Comparison of ENCODE assay signal across 12 cellular contexts in the genomic region with DNA sequence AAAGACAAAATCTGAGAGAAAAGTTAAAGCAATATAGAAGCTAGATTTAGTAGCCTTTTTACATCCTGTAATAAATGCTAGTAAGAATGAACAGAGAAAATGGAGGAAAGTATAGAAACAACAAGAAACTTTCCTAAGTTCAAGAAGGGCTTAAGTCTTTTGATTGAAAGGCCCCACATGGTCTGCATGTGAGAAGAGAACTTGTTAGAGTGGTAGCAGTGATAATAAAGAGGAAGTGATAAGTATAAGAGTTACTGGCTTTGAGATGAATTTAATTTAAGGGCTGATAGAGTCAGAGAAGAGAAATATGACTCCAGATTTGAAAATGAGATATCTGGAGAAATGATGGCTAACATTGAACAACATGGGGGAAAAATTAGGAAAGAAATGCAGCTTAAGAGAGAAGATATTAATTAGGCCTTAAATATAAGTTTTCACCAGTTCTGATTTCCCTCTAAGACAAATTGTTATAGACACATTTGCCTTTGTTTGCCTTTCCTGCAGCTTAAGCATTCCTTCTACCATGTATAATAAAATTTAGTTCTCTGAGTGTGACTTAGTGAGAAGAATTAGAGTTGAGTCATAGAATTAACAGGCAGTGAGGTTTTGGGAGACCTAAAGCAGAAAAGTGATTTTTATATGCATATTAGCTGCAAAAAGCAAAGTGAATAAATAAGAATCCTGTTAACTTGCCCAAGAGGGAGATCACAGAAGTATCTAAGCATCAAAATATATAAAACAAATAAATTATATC. TPM values are rescaled to one million over a fixed set of nuclear protein-coding genes. Genes with fewer than 3 reads are reported as not detected.
DNase-seq lines count a peak whose midpoint lies in the region; ATAC-seq, FAIRE-seq and TF ChIP-seq lines count a peak whose summit lies in the region.
"Had no signal": no experiment of that assay in that cellular context is flagged by ENCODE, and none has a peak within 500 bp of the region (broad histone marks: within the 10 kb centered on the region; RNA-seq: fewer than 3 reads in every experiment).

No MANE protein-coding gene starts in this region.

- H3K4me3 ChIP-seq in astrocyte of the spinal cord (ENCODE audit: low read depth, low read length) (no peak overlapping the region), HepG2 (replicated peaks in 1 of 3; ENCODE audit: insufficient read depth in 1 of 3, low read depth in 2 of 3, low read length in 3 of 3) (no peak overlapping the region)
- H3K4me3 ChIP-seq: skin epidermis had no signal

- H3K4me1 ChIP-seq in HepG2 (ENCODE audit: insufficient read depth, low read length) = peaks cover 60% of the 10 kb centered on the region

- CTCF ChIA-PET in HepG2 (lab: Yijun Ruan, JAX; ENCODE audit: low intra/inter-chr PET ratio, low total read pairs) = no interaction called here

- no peak for TF ChIP-seq RAD21 in HepG2 (CRISPR knock-in tag; IDR thresholded peaks at IDR 0.05)

- H4K20me1 ChIP-seq in HepG2 (ENCODE audit: insufficient read depth, low read length) = no peaks in the 10 kb centered on the region

- peaks cover 0 to 1% of the 10 kb centered on the region in 2 experiments; a peak in 2 of 5 replicates for H3K36me3 ChIP-seq in HepG2 (replicated peaks in 1 of 2; ENCODE audit: control insufficient read depth in 1 of 2, insufficient read depth in 2 of 2, low read length in 2 of 2)

- no peaks in the 10 kb centered on the region for H3K9me3 ChIP-seq in HepG2 (ENCODE audit: low read length)

- no peaks in the 10 kb centered on the region for H3K27me3 ChIP-seq in HepG2 (ENCODE audit: control insufficient read depth in 1 of 2, insufficient read depth in 2 of 2, low read length in 2 of 2)

- no peak overlapping the region for H3K27ac ChIP-seq in HepG2 (ENCODE audit: extremely low read length, insufficient read depth, low read length)
- H3K27ac ChIP-seq: C4-2B, skin epidermis had no signal

- no peak overlapping the region for H2AFZ ChIP-seq in HepG2 (ENCODE audit: low read length)

- no TSS peak for BruUV-seq in HepG2 (replicated peaks; lab: Mats Ljungman, UMichigan)

- H3K4me1 Mint-ChIP-seq in CD14-positive monocyte = peaks cover 30% of the 10 kb centered on the region

- no peak for FAIRE-seq in HepG2 (lab: Jason Lieb, UNC)

- no peaks in the 10 kb centered on the region for H3K9me3 Mint-ChIP-seq in CD14-positive monocyte
- H3K9me3 Mint-ChIP-seq: dendritic cell treated with granulocyte-macrophage colony-stimulating factor and Interleukin-4, amounts not matched to agents 40 ng/mL and 50 ng/mL, for 4 days had no signal

- POLR2A ChIA-PET in HepG2 (lab: Yijun Ruan, JAX) = no interaction called here

- intact Hi-C loops in CD14-positive monocyte (cut with micrococcal nuclease) = no loop called here
- intact Hi-C loops in HepG2 (cut with micrococcal nuclease; ENCODE audit: unreplicated experiment) = no loop called here

- H3K27ac Mint-ChIP-seq in CD14-positive monocyte = peak overlapping the region in 4 of 7 donors; percentile 18 to 86 (median 45)
- H3K27ac Mint-ChIP-seq: dendritic cell treated with granulocyte-macrophage colony-stimulating factor and Interleukin-4, amounts not matched to agents 40 ng/mL and 50 ng/mL, for 4 days had no signal

- H3K79me2 ChIP-seq in HepG2 (ENCODE audit: insufficient read depth, low read length) = peaks cover 83% of the 10 kb centered on the region

- DNase-seq in CD14-positive monocyte (ENCODE audit: low spot score) = no peak
- peak; percentile 26 for DNase-seq in MV-4-11 (lab: John Stamatoyannopoulos, UW)
- peak; percentile 24 for DNase-seq in astrocyte of the spinal cord (ENCODE audit: low read depth, low spot score)
- DNase-seq in stimulated activated naive CD4-positive, alpha-beta T cell treated with Interleukin-2 at 50 U/mL for 16 hours (lab: John Stamatoyannopoulos, UW) = no peak
- DNase-seq in NCI-H1105 (lab: John Stamatoyannopoulos, UW) = no peak
- DNase-seq in stimulated activated CD4-positive, alpha-beta T cell treated with anti-CD3 and anti-CD28 coated beads, Interleukin-4, amount 100 ng/mL, for 1 hour = no peak
- DNase-seq in HepG2 (ENCODE audit: low spot score) = no peak
- DNase-seq: NCI-H226 had no signal

- no peak overlapping the region for H3K4me2 ChIP-seq in HepG2 (ENCODE audit: low read depth, low read length)

- TF ChIP-seq EP300 in HepG2 (IDR thresholded peaks at IDR 0.05; ENCODE audit: low read depth in 2 of 2, low read length in 2 of 2) (no peak), HepG2 (CRISPR knock-in tag; IDR thresholded peaks at IDR 0.05; ENCODE audit: borderline replicate concordance) (no peak)

- TF ChIP-seq CTCF in CD14-positive monocyte (IDR thresholded peaks at IDR 0.05) = no peak
- TF ChIP-seq CTCF in astrocyte of the spinal cord (IDR thresholded peaks at IDR 0.05; ENCODE audit: low read depth, low read length) = no peak
- TF ChIP-seq CTCF in HepG2 (CRISPR knock-in tag; IDR thresholded peaks at IDR 0.05) = no peak

- in situ Hi-C loops in astrocyte of the spinal cord (cut with HindIII; ENCODE audit: low sequenced_read_pairs) = no loop called here
- in situ Hi-C loops in HepG2 (cut with HindIII; ENCODE audit: extremely low pct_ligation_motif_present, low pct_unique_long_range_greater_than_20kb) = no loop called here

- H3K9ac ChIP-seq in HepG2 (ENCODE audit: insufficient read depth, low read depth, low read length) = no peak overlapping the region

- peaks cover 0 to 1% (median 0%) of the 10 kb centered on the region in 3 donors for H3K27me3 Mint-ChIP-seq in CD14-positive monocyte (ENCODE audit: low read depth in 3 of 3)
- H3K27me3 Mint-ChIP-seq: dendritic cell treated with granulocyte-macrophage colony-stimulating factor and Interleukin-4, amounts not matched to agents 40 ng/mL and 50 ng/mL, for 4 days had no signal

- H3K4me3 Mint-ChIP-seq in CD14-positive monocyte = no peak overlapping the region
- H3K4me3 Mint-ChIP-seq: dendritic cell treated with granulocyte-macrophage colony-stimulating factor and Interleukin-4, amounts not matched to agents 40 ng/mL and 50 ng/mL, for 4 days had no signal

- H3K36me3 Mint-ChIP-seq in CD14-positive monocyte = peaks cover 10 to 41% of the 10 kb centered on the region in 2 donors

- no peak for TF ChIP-seq POLR2A in HepG2 (IDR thresholded peaks at IDR 0.05; ENCODE audit: insufficient read depth in 1 of 2, low read depth in 2 of 2, low read length in 2 of 2)

- peak; percentile 27 for ATAC-seq in GM18861 (IDR thresholded peaks at IDR 0.05; ENCODE audit: unreplicated experiment)
- no peak for ATAC-seq in HepG2

TF ChIP-seq in HepG2, 621 proteins besides CTCF, POLR2A, EP300 and RAD21 (continues in another document):
- TF ChIP-seq SALL1 (CRISPR knock-in tag; IDR thresholded peaks at IDR 0.05) = no peak
- TF ChIP-seq ZNF337 (CRISPR knock-in tag; IDR thresholded peaks at IDR 0.05; ENCODE audit: borderline replicate concordance, low read depth) = no peak
- no peak for TF ChIP-seq ZNF577 (CRISPR knock-in tag; IDR thresholded peaks at IDR 0.05; ENCODE audit: borderline replicate concordance, low read depth)
- no peak for TF ChIP-seq HOXA3 (CRISPR knock-in tag; IDR thresholded peaks at IDR 0.05)
- TF ChIP-seq MATR3 (CRISPR knock-in tag; IDR thresholded peaks at IDR 0.05) = no peak
- TF ChIP-seq, protein P1, sequence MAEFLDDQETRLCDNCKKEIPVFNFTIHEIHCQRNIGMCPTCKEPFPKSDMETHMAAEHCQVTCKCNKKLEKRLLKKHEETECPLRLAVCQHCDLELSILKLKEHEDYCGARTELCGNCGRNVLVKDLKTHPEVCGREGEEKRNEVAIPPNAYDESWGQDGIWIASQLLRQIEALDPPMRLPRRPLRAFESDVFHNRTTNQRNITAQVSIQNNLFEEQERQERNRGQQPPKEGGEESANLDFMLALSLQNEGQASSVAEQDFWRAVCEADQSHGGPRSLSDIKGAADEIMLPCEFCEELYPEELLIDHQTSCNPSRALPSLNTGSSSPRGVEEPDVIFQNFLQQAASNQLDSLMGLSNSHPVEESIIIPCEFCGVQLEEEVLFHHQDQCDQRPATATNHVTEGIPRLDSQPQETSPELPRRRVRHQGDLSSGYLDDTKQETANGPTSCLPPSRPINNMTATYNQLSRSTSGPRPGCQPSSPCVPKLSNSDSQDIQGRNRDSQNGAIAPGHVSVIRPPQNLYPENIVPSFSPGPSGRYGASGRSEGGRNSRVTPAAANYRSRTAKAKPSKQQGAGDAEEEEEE (CRISPR knock-in tag; IDR thresholded peaks at IDR 0.05; ENCODE audit: borderline replicate concordance) = no peak
- TF ChIP-seq BORCS8-MEF2B (CRISPR knock-in tag; IDR thresholded peaks at IDR 0.05) = no peak
- TF ChIP-seq ZNF263 (CRISPR knock-in tag; IDR thresholded peaks at IDR 0.05) = no peak
- TF ChIP-seq KAT2B (IDR thresholded peaks at IDR 0.05; ENCODE audit: borderline replicate concordance, low read depth, low read length) = no peak

RNA-seq across cellular contexts. Expression of a gene that starts 18.4 kb away (rescaled TPM):
- polyA plus RNA-seq in CD14-positive monocyte = 10 to 100 TPM; 22.3 to 31.1 TPM
- total RNA-seq in HepG2 (2016; rRNA removed; fragmentation: Illumina TruSeq; extraction: Trizol) = 37.3 and 66.3 TPM in 2 replicates
- total RNA-seq in HepG2 (2016; cell fraction: cytosol; rRNA removed; fragmentation: Illumina TruSeq; extraction: Trizol; ENCODE audit: low read depth) = 17.0 and 20.4 TPM in 2 replicates
- total RNA-seq in HepG2 (2016; cell fraction: insoluble cytoplasmic fraction; rRNA removed; fragmentation: Illumina TruSeq; extraction: Trizol) = 37.7 and 62.0 TPM in 2 replicates
- total RNA-seq in HepG2 (2016; cell fraction: membrane; rRNA removed; fragmentation: Illumina TruSeq; extraction: Trizol) = 18.7 and 22.7 TPM in 2 replicates
- total RNA-seq in HepG2 (2016; cell fraction: nucleus; rRNA removed; fragmentation: Illumina TruSeq; extraction: Trizol) = 33.1 and 36.3 TPM in 2 replicates
- 13.8 and 14.9 TPM in 2 replicates for polyA plus RNA-seq in HepG2 (2011; rRNA removed)
- polyA plus RNA-seq in HepG2 (2011; cell fraction: cytosol; rRNA removed) = 5.6 and 10.7 TPM in 2 replicates
- 12.3 and 17.6 TPM in 2 replicates for polyA plus RNA-seq in HepG2 (2011; cell fraction: nucleus; rRNA removed)
- polyA plus RNA-seq in HepG2 (2012) = 15.4 and 18.0 TPM in 2 replicates
- polyA plus RNA-seq in HepG2 (2016; cell fraction: cytosol; fragmentation: Illumina TruSeq; extraction: Trizol; ENCODE audit: low read depth) = 0.86 and 0.89 TPM in 2 replicates
- polyA plus RNA-seq in HepG2 (2016; cell fraction: insoluble cytoplasmic fraction; fragmentation: Illumina TruSeq; extraction: Trizol; ENCODE audit: low read depth) = 16.6 and 19.7 TPM in 2 replicates
- polyA plus RNA-seq in HepG2 (2016; cell fraction: membrane; fragmentation: Illumina TruSeq; extraction: Trizol; ENCODE audit: low read depth) = 2.3 TPM in 2 replicates
- polyA plus RNA-seq in HepG2 (2016; cell fraction: nucleus; fragmentation: Illumina TruSeq; extraction: Trizol; ENCODE audit: insufficient read depth, low read depth) = 33.0 and 36.3 TPM in 2 replicates
- 21.0 and 79.5 TPM in 2 replicates for polyA minus RNA-seq in HepG2 (2011; rRNA and poly(A)+ RNA removed; ENCODE audit: low replicate concordance)
- polyA minus RNA-seq in HepG2 (2011; cell fraction: cytosol; rRNA and poly(A)+ RNA removed) = 26.8 and 40.5 TPM in 2 replicates
- 57.7 and 69.4 TPM in 2 replicates for polyA minus RNA-seq in HepG2 (2011; cell fraction: nucleus; rRNA and poly(A)+ RNA removed)

Comparison
In these comparisons a context has a peak if more than half of its experiments do, and no peak if none do; other contexts are left out.
1. DNase-seq: peak in MV-4-11 (single experiment) and astrocyte of the spinal cord (single experiment); none in CD14-positive monocyte (single experiment), stimulated activated naive CD4-positive, alpha-beta T cell treated with Interleukin-2 at 50 U/mL for 16 hours (single experiment), NCI-H1105 (single experiment), stimulated activated CD4-positive, alpha-beta T cell treated with anti-CD3 and anti-CD28 coated beads, Interleukin-4, amount 100 ng/mL, for 1 hour (single experiment) and HepG2 (single experiment).